ENCODE assay signal across 10 cellular contexts in the genomic region with DNA sequence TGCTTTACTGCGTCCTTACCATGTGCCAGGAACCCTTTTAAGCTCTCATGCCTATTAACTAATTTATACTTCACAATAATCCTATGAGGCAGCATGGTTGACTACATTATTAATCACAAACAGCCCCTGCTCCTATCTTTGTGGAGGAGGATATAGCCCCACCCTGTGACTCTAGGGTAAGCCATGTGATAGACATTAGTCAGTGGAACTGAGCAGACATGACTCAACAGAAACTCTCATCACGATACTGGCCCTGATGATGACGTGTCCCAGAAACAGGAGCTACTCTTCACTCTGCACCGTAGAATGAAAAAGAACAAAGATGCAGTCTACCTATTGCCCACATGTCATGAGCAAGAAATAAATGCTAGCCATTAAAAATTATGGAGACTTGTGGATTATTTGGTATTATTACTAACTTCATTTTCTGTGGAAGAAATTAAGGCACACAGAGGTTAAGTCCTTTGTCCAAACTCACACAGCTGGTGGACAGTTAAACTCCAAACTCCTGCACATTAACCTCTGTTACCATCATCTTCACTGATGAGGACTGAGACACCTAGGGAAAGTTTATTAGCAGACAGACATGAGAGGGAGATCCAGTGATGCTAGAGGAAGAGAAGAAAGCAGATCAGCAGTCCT. TPM values are rescaled to one million over a fixed set of nuclear protein-coding genes. Genes with fewer than 3 reads are reported as not detected.
DNase-seq lines count a peak whose midpoint lies in the region; ATAC-seq, FAIRE-seq and TF ChIP-seq lines count a peak whose summit lies in the region.
"Had no signal": no experiment of that assay in that cellular context is flagged by ENCODE, and none has a peak within 500 bp of the region (broad histone marks: within the 10 kb centered on the region; RNA-seq: fewer than 3 reads in every experiment).

No MANE protein-coding gene starts in this region.

- H3K27ac ChIP-seq in A549: peak overlapping the region; percentile 74 to 82

- FAIRE-seq in A549 (lab: Jason Lieb, UNC): no peak

- DNase-seq in A549 (ENCODE audit: low read depth in 1 of 2, low spot score in 1 of 2) (peak; percentile 64 to 77), SW 1271 (lab: John Stamatoyannopoulos, UW) (peak; percentile 65 to 81), glomerular endothelial cell (ENCODE audit: extremely low read depth, low read depth, low spot score) (peak; percentile 47), DMS 273 (lab: John Stamatoyannopoulos, UW; ENCODE audit: unreplicated experiment) (no peak), mucosa of gallbladder (ENCODE audit: low spot score) (no peak), cerebellar nuclear complex (lab: John Stamatoyannopoulos, UW) (no peak)
- DNase-seq in effector memory CD8-positive, alpha-beta T cell: no peak
- DNase-seq: posterior cingulate gyrus had no signal

- TF ChIP-seq RAD21 in A549 (conservative IDR thresholded peaks at IDR 0.05 in 1 of 2, IDR thresholded peaks at IDR 0.05 in 1 of 2): no peak

- peaks cover 19% of the 10 kb centered on the region for H3K4me1 ChIP-seq in A549

- no peaks in the 10 kb centered on the region for H3K4me1 Mint-ChIP-seq in effector memory CD8-positive, alpha-beta T cell (ENCODE audit: low read depth in 2 of 2)

- H3K4me3 ChIP-seq in A549: no peak overlapping the region

- H3K9me3 ChIP-seq in A549: no peaks in the 10 kb centered on the region

- H3K4me2 ChIP-seq in A549: peak overlapping the region; percentile 60

- no peaks in the 10 kb centered on the region for H3K9me3 Mint-ChIP-seq in effector memory CD8-positive, alpha-beta T cell
- H3K9me3 Mint-ChIP-seq: dendritic cell treated with granulocyte-macrophage colony-stimulating factor and Interleukin-4, amounts not matched to agents 40 ng/mL and 50 ng/mL, for 4 days had no signal

- no peak for TF ChIP-seq POLR2A in A549 (IDR thresholded peaks at IDR 0.05; ENCODE audit: low read length)

- WGBS in A549 (ENCODE audit: missing lambda C conversion rate): 14% methylated on average over 4 of the region's 4 CpGs

- CTCF ChIA-PET in A549 (lab: Yijun Ruan, JAX): interaction anchor here (1.1 to 3.1 kb wide), 3 partner anchors 54 to 576 kb away, joined by 3 to 19 read pairs (median 4); no protein-coding TSS in a partner anchor

- ATAC-seq in A549: peak; percentile 98 to 99
- peak; percentile 74 for ATAC-seq in GM21619 (IDR thresholded peaks at IDR 0.05; ENCODE audit: unreplicated experiment)
- ATAC-seq in effector memory CD8-positive, alpha-beta T cell (replicated peaks): no peak

- H3K36me3 Mint-ChIP-seq in effector memory CD8-positive, alpha-beta T cell (ENCODE audit: insufficient read depth): no peaks in the 10 kb centered on the region

- H3K27me3 Mint-ChIP-seq in effector memory CD8-positive, alpha-beta T cell: peaks cover 0 to 7% of the 10 kb centered on the region in 2 donors
- H3K27me3 Mint-ChIP-seq: dendritic cell treated with granulocyte-macrophage colony-stimulating factor and Interleukin-4, amounts not matched to agents 40 ng/mL and 50 ng/mL, for 4 days had no signal

- TF ChIP-seq CTCF in A549 (IDR thresholded peaks at IDR 0.05): no peak

- no peak for TF ChIP-seq EP300 in A549 (IDR thresholded peaks at IDR 0.05)

- no peak overlapping the region for H3K27ac Mint-ChIP-seq in effector memory CD8-positive, alpha-beta T cell
- H3K27ac Mint-ChIP-seq: dendritic cell treated with granulocyte-macrophage colony-stimulating factor and Interleukin-4, amounts not matched to agents 40 ng/mL and 50 ng/mL, for 4 days had no signal

- no peak overlapping the region for H3K4me3 Mint-ChIP-seq in effector memory CD8-positive, alpha-beta T cell
- H3K4me3 Mint-ChIP-seq: dendritic cell treated with granulocyte-macrophage colony-stimulating factor and Interleukin-4, amounts not matched to agents 40 ng/mL and 50 ng/mL, for 4 days had no signal

- POLR2A ChIA-PET in A549 (lab: Yijun Ruan, JAX): interaction anchor here (0.8 kb wide), 1 partner anchor 51 kb away, joined by 3 read pairs; the partner anchor contains the start of gene CFAP20DC

TF ChIP-seq in A549, 52 proteins besides CTCF, POLR2A, EP300 and RAD21:
- TF ChIP-seq NFE2L2 (conservative IDR thresholded peaks at IDR 0.05; ENCODE audit: low read length) (peak; percentile 34; the same call in 1 of the 2 replicates), JUNB (IDR thresholded peaks at IDR 0.05) (peak; percentile 31; the same call in 1 of the 2 replicates), MAX (IDR thresholded peaks at IDR 0.05) (peak; percentile 53), FOSL2 (IDR thresholded peaks at IDR 0.05) (no peak), FOSL2 (CRISPR knock-in tag; IDR thresholded peaks at IDR 0.05) (peak; percentile 78), E2F6 (IDR thresholded peaks at IDR 0.05; ENCODE audit: borderline replicate concordance, low read depth) (no peak), MAFK (IDR thresholded peaks at IDR 0.05; ENCODE audit: partially characterized antibody) (peak; percentile 90), POLR2AphosphoS2 (conservative IDR thresholded peaks at IDR 0.05; ENCODE audit: low read length) (no peak)
- TF ChIP-seq, protein P1, sequence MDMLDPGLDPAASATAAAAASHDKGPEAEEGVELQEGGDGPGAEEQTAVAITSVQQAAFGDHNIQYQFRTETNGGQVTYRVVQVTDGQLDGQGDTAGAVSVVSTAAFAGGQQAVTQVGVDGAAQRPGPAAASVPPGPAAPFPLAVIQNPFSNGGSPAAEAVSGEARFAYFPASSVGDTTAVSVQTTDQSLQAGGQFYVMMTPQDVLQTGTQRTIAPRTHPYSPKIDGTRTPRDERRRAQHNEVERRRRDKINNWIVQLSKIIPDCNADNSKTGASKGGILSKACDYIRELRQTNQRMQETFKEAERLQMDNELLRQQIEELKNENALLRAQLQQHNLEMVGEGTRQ (IDR thresholded peaks at IDR 0.05): peak; percentile 48; the same call in 1 of the 2 replicates

RNA-seq across cellular contexts. Expression of gene CFAP20DC, which starts 51.2 kb away (rescaled TPM):
- polyA plus RNA-seq in A549 (2011; rRNA removed) (4.3 and 6.0 TPM in 2 replicates), A549 (2017; fragmentation: RNase III; extraction: RNeasy Plus Mini Kit Qiagen cat#74134 plus additional on column Dnase treatment) (2.2 to 2.5 TPM (median 2.5 TPM) in 3 replicates)
- polyA plus RNA-seq in A549 (2012; cell fraction: cytosol; rRNA removed): 1.3 and 1.6 TPM in 2 replicates
- polyA plus RNA-seq in A549 (2012; cell fraction: nucleus; rRNA removed): 0.78 and 1.0 TPM in 2 replicates
- 1.4 and 1.9 TPM in 2 replicates for polyA minus RNA-seq in A549 (2011; rRNA and poly(A)+ RNA removed)
- total RNA-seq in glomerular endothelial cell (1.2 and 6.7 TPM in 2 replicates), mucosa of gallbladder (1.9 TPM)

Comparison
In these comparisons a context has a peak if more than half of its experiments do, and no peak if none do; other contexts are left out.
1. DNase-seq: peak in A549 (2 of 2), SW 1271 (2 of 2) and glomerular endothelial cell (single experiment); none in DMS 273 (single experiment), mucosa of gallbladder (single experiment), cerebellar nuclear complex (0 of 2) and effector memory CD8-positive, alpha-beta T cell (0 of 3).